In genomic region chr20:55424446-55424845, GRCh38 we compare ENCODE assay signal across 2 cellular contexts.
TF ChIP-seq lines count a peak whose summit lies in the region.

No MANE protein-coding gene starts in this region.

TF ChIP-seq in HepG2, 621 proteins besides CTCF, POLR2A, EP300 and RAD21:
- no peak for TF ChIP-seq MAX (IDR thresholded peaks at IDR 0.05)
- TF ChIP-seq MNT (IDR thresholded peaks at IDR 0.05) = peak; percentile 71

TF ChIP-seq in H1, 55 proteins besides CTCF, POLR2A, EP300 and RAD21:
- TF ChIP-seq CBX8 (IDR thresholded peaks at IDR 0.05; ENCODE audit: borderline replicate concordance, low read depth, low read length) = no peak
- TF ChIP-seq KDM1A (IDR thresholded peaks at IDR 0.05; ENCODE audit: borderline replicate concordance, low read length) = no peak
- no peak for TF ChIP-seq ASH2L (IDR thresholded peaks at IDR 0.05; ENCODE audit: low read length)
